ENCODE assay signal across 9 cellular contexts in the genomic region with DNA sequence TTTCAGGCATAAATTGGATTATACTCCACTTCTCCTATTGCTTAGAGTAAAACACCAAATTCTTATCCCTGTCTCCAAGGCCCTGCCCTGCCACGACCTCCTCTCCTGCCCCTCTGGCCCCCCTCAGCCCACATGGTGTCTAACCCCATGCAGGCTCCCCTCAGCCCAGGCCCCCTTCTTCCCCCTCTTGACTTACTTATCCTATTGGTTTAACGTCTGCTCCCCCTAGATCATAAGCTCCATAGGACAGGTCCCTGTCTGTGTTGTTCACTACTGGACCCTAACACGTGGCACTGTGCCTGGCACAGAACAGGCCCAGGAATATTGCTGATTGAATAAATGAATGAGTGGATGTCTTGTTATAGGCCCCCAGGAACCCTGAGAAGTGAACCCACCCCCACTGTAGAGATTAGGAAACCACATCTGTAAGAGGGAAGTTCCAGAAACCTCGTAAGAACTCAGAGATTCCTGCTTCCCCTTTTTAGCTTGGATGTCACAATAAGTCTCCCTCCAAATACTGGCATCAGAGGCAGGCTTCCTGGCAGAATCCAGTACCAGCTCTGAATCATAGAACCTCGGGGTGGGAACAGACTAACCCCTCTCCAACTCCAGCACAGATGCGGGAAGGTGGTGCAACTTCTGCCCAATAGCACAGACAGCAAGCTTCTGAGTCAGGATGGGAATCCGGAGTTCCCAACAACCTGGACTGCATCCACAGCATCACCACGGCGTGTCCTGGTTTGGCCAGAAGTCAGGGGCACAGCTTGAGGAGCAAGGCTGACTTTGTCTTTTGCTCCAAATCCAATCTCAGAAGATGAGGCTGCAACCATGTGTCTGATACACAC. TPM values are rescaled to one million over a fixed set of nuclear protein-coding genes. Genes with fewer than 3 reads are reported as not detected.
DNase-seq lines count a peak whose midpoint lies in the region; ATAC-seq and TF ChIP-seq lines count a peak whose summit lies in the region.
"Had no signal": no experiment of that assay in that cellular context is flagged by ENCODE, and none has a peak within 500 bp of the region (broad histone marks: within the 10 kb centered on the region; RNA-seq: fewer than 3 reads in every experiment).

No MANE protein-coding gene starts in this region.

- no peak for TF ChIP-seq CTCF in WERI-Rb-1 (IDR thresholded peaks at IDR 0.05; ENCODE audit: low read depth, low read length)
- no peak for TF ChIP-seq CTCF in heart left ventricle (IDR thresholded peaks at IDR 0.05)

- H3K27ac ChIP-seq in WERI-Rb-1 (no peak overlapping the region), heart left ventricle (peak overlapping the region in 11 of 12 donors; percentile 42 to 88 (median 77)), skeletal muscle tissue (ENCODE audit: low read depth, low read length) (peak overlapping the region; percentile 36)
- H3K27ac ChIP-seq: KMS-11 had no signal

- 44 to 51% (median 49%) methylated on average over 8 to 9 of the region's 9 CpGs for WGBS in heart left ventricle, 4 donors

- no peak overlapping the region for H3K9ac ChIP-seq in skeletal muscle tissue (ENCODE audit: low read depth in 1 of 3, low read length in 3 of 3)
- H3K9ac ChIP-seq: KMS-11 had no signal

- H3K9me3 ChIP-seq in WERI-Rb-1 (ENCODE audit: severe bottlenecking) = no peaks in the 10 kb centered on the region
- no peaks in the 10 kb centered on the region for H3K9me3 ChIP-seq in heart left ventricle
- no peaks in the 10 kb centered on the region for H3K9me3 ChIP-seq in skeletal muscle tissue (ENCODE audit: control insufficient read depth in 3 of 3, low read length in 3 of 3)

- ATAC-seq in heart left ventricle (peak in 3 of 4 donors; percentile 5 to 58 (median 51)), HG02642 (IDR thresholded peaks at IDR 0.05; ENCODE audit: poor library complexity, unreplicated experiment) (no peak)

- H3K36me3 ChIP-seq in WERI-Rb-1 (no peaks in the 10 kb centered on the region), heart left ventricle (peaks cover 0 to 17% (median 0%) of the 10 kb centered on the region in 9 donors), skeletal muscle tissue (ENCODE audit: control insufficient read depth in 3 of 3, insufficient read depth in 3 of 3, low read length in 3 of 3) (no peaks in the 10 kb centered on the region)

- H3K4me1 ChIP-seq in heart left ventricle (peaks cover 0 to 75% (median 47%) of the 10 kb centered on the region in 12 donors), skeletal muscle tissue (ENCODE audit: control insufficient read depth in 3 of 3, insufficient read depth in 3 of 3, low read length in 3 of 3) (peaks cover 2 to 48% (median 17%) of the 10 kb centered on the region in 3 donors)

- H3K4me3 ChIP-seq in WERI-Rb-1 (ENCODE audit: low read depth, low read length) = no peak overlapping the region
- H3K4me3 ChIP-seq in heart left ventricle = no peak overlapping the region
- H3K4me3 ChIP-seq in skeletal muscle tissue (ENCODE audit: low read length in 3 of 3) = no peak overlapping the region

- DNase-seq in LHCN-M2 (ENCODE audit: low read depth) (peak; percentile 1), WERI-Rb-1 (peak; percentile 21), heart left ventricle (peak in 2 of 5 donors; percentile 63 to 91), SHP77 (lab: John Stamatoyannopoulos, UW) (no peak)
- DNase-seq in NK-92 treated with Interleukin-12 subunit alpha and Interleukin-12 subunit beta, amount 100 ng/mL, for 24 hours (lab: John Stamatoyannopoulos, UW) = no peak
- DNase-seq in stimulated activated CD4-positive, alpha-beta T cell treated with anti-CD3 and anti-CD28 coated beads, Interleukin-4, amount 100 ng/mL, for 4 hours = no peak

- H3K27me3 ChIP-seq in WERI-Rb-1 (ENCODE audit: insufficient read depth, low read depth, severe bottlenecking) (no peaks in the 10 kb centered on the region), heart left ventricle (no peaks in the 10 kb centered on the region), skeletal muscle tissue (ENCODE audit: control insufficient read depth in 3 of 3, insufficient read depth in 3 of 3, low read length in 3 of 3) (peaks cover 0 to 12% (median 3%) of the 10 kb centered on the region in 3 donors)

- intact Hi-C loops in heart left ventricle (cut with DNase I) = loop anchor here in 4 of 10 donors (2.0 to 10.0 kb wide), 3 partner anchors 95 to 117 kb away; no protein-coding TSS in a partner anchor

- peak in 1 of 2 donors; percentile 23 for TF ChIP-seq POLR2A in heart left ventricle (IDR thresholded peaks at IDR 0.05)

RNA-seq across cellular contexts. Expression of gene HRH2, which starts 31.5 kb away (rescaled TPM):
- not detected in 2 replicates for total RNA-seq in LHCN-M2 (2014; rRNA removed)
- polyA plus RNA-seq in LHCN-M2 (2012) = not detected
- 10 to 100 TPM; 26.0 to 66.0 (median 37.7) TPM for total RNA-seq in heart left ventricle
- polyA plus RNA-seq in heart left ventricle = 10 to 100 TPM; 27.8 to 34.6 TPM
- total RNA-seq in skeletal muscle tissue = 1.0 TPM

Comparison
In these comparisons a context has a peak if more than half of its experiments do, and no peak if none do; other contexts are left out.
1. DNase-seq: peak in LHCN-M2 (single experiment) and WERI-Rb-1 (single experiment); none in NK-92 treated with Interleukin-12 subunit alpha and Interleukin-12 subunit beta, amount 100 ng/mL, for 24 hours (single experiment), SHP77 (0 of 2) and stimulated activated CD4-positive, alpha-beta T cell treated with anti-CD3 and anti-CD28 coated beads, Interleukin-4, amount 100 ng/mL, for 4 hours (0 of 2).
2. RNA of gene HRH2, which starts 31.5 kb away (total RNA-seq): 26.0 to 66.0 TPM in heart left ventricle; 1.0 TPM in skeletal muscle tissue (single experiment) and not detected in LHCN-M2; every median in the first group is over 10 times any median in the second.